Comparison of ENCODE assay signal across 11 cellular contexts in genomic region chr4:20249333-20249732, GRCh38. TPM values are rescaled to one million over a fixed set of nuclear protein-coding genes. Genes with fewer than 3 reads are reported as not detected.
DNase-seq lines count a peak whose midpoint lies in the region; ATAC-seq and TF ChIP-seq lines count a peak whose summit lies in the region.
"Had no signal": no experiment of that assay in that cellular context is flagged by ENCODE, and none has a peak within 500 bp of the region (broad histone marks: within the 10 kb centered on the region; RNA-seq: fewer than 3 reads in every experiment).

No MANE protein-coding gene starts in this region.

- CTCF ChIA-PET in BJ (lab: Yijun Ruan, JAX), result interaction anchor here (1.2 to 1.6 kb wide), 4 partner anchors 55 to 868 kb away, joined by 3 to 6 read pairs (median 3); no protein-coding TSS in a partner anchor

- in situ Hi-C loops in brain microvascular endothelial cell (cut with HindIII; ENCODE audit: low pct_ligation_motif_present, low sequenced_read_pairs), result no loop called here

- H3K9ac ChIP-seq in Karpas-422 (ENCODE audit: low read length), result no peak overlapping the region

- H3K4me2 ChIP-seq in Karpas-422 (ENCODE audit: low read depth, low read length, poor library complexity, severe bottlenecking), result no peak overlapping the region

- no peaks in the 10 kb centered on the region for H3K36me3 ChIP-seq in BJ (ENCODE audit: control insufficient read depth, insufficient read depth, low read length)
- no peaks in the 10 kb centered on the region for H3K36me3 ChIP-seq in Karpas-422 (ENCODE audit: insufficient read depth, low read length)
- no peaks in the 10 kb centered on the region for H3K36me3 ChIP-seq in brain microvascular endothelial cell (replicated peaks)
- no peaks in the 10 kb centered on the region for H3K36me3 ChIP-seq in lung (ENCODE audit: control insufficient read depth in 2 of 2, insufficient read depth in 2 of 2, low read length in 2 of 2)

- H3K27me3 ChIP-seq in BJ (ENCODE audit: control insufficient read depth, insufficient read depth, low read length), result no peaks in the 10 kb centered on the region
- H3K27me3 ChIP-seq in Karpas-422 (ENCODE audit: low read length), result no peaks in the 10 kb centered on the region
- H3K27me3 ChIP-seq in brain microvascular endothelial cell (replicated peaks), result no peaks in the 10 kb centered on the region
- no peaks in the 10 kb centered on the region for H3K27me3 ChIP-seq in lung (ENCODE audit: control insufficient read depth, insufficient read depth)

- H3K27ac ChIP-seq in Karpas-422 (ENCODE audit: low read length) (no peak overlapping the region), brain microvascular endothelial cell (no peak overlapping the region), lung (ENCODE audit: low read depth in 1 of 2, low read length in 1 of 2) (no peak overlapping the region)

- H2AFZ ChIP-seq in Karpas-422 (ENCODE audit: low read length), result no peak overlapping the region

- no peaks in the 10 kb centered on the region for H3K79me2 ChIP-seq in Karpas-422 (ENCODE audit: low read length)

- POLR2A ChIA-PET in BJ (lab: Charles Lee), result no interaction called here

- H3K9me2 ChIP-seq in Karpas-422 (replicated peaks; ENCODE audit: insufficient read depth, low read length), result no peaks in the 10 kb centered on the region

- DNase-seq in BJ (ENCODE audit: low read depth) (no peak), Karpas-422 (peak; percentile 46), brain microvascular endothelial cell (peak; percentile 59), lung (ENCODE audit: low spot score) (no peak), occipital lobe (lab: John Stamatoyannopoulos, UW) (no peak), GDM1 (lab: John Stamatoyannopoulos, UW) (no peak)
- DNase-seq: stimulated activated naive CD4-positive, alpha-beta T cell had no signal

- ATAC-seq in lung (ENCODE audit: insufficient read depth, low FRiP score) (no peak), HG02678 (IDR thresholded peaks at IDR 0.05; ENCODE audit: unreplicated experiment) (no peak), HG03342 (IDR thresholded peaks at IDR 0.05; ENCODE audit: unreplicated experiment) (no peak)
- ATAC-seq: natural killer cell treated with Interleukin-12 subunit alpha and Interleukin-12 subunit beta and Interleukin-15 and Interleukin-18, amount 100 ng/mL, for 72 hours had no signal

- TF ChIP-seq CTCF in BJ (IDR thresholded peaks at IDR 0.05; ENCODE audit: insufficient read depth, low read depth, low read length), result peak; percentile 73
- peak; percentile 74 for TF ChIP-seq CTCF in brain microvascular endothelial cell (IDR thresholded peaks at IDR 0.05; ENCODE audit: low read depth, low read length, missing control alignments)
- peak; percentile 1 for TF ChIP-seq CTCF in lung (IDR thresholded peaks at IDR 0.05; ENCODE audit: control extremely low read depth, extremely low read depth)

- H3K4me1 ChIP-seq in Karpas-422 (ENCODE audit: low read length) (no peaks in the 10 kb centered on the region), lung (ENCODE audit: control insufficient read depth in 2 of 2, insufficient read depth in 2 of 2, low read length in 2 of 2) (peaks cover 0 to 9% of the 10 kb centered on the region in 2 donors)

- H4K20me1 ChIP-seq in Karpas-422 (ENCODE audit: insufficient read depth, low read depth, low read length), result no peaks in the 10 kb centered on the region

- H3K9me3 ChIP-seq in Karpas-422 (ENCODE audit: low read length) (no peaks in the 10 kb centered on the region), lung (ENCODE audit: control insufficient read depth in 2 of 2, insufficient read depth in 1 of 2, low read length in 1 of 2) (no peaks in the 10 kb centered on the region)

- H3K4me3 ChIP-seq in BJ (ENCODE audit: low read depth, low read length) (no peak overlapping the region), Karpas-422 (ENCODE audit: low read length) (no peak overlapping the region), brain microvascular endothelial cell (ENCODE audit: low read depth, low read length) (no peak overlapping the region), lung (no peak overlapping the region)

- WGBS in lung, 2 donors, result 18 to 23% methylated on average over 2 of the region's 2 CpGs

RNA-seq across cellular contexts. Expression of gene SLIT2, which starts 2.4 kb away (rescaled TPM):
- polyA plus RNA-seq in BJ (2011; rRNA removed) (33.2 and 40.9 TPM in 2 replicates), lung (1 to 10 TPM; 6.6 to 8.8 TPM)
- 82.5 and 85.6 TPM in 2 replicates for polyA minus RNA-seq in BJ (2011; rRNA and poly(A)+ RNA removed)
- total RNA-seq in Karpas-422 (2014; rRNA removed; shearing (Covaris generic); ENCODE audit: low replicate concordance), result not detected in 2 replicates
- total RNA-seq in lung (100 to 1,000 TPM in 1 of 2 donors, 10 to 100 TPM in 1; 56.0 to 159 TPM), occipital lobe (14.7 TPM)
- total RNA-seq: natural killer cell treated with Interleukin-12 subunit alpha and Interleukin-12 subunit beta and Interleukin-15 and Interleukin-18, amount 100 ng/mL, for 72 hours; T-helper 1 cell treated with Interleukin-12 subunit alpha and Interleukin-12 subunit beta and Interleukin-4 antibody, amounts not matched to agents 30 ng/mL and 1 ng/mL, for 36 hours had no signal

Comparison
In these comparisons a context has a peak if more than half of its experiments do, and no peak if none do; other contexts are left out.
1. DNase-seq: peak in Karpas-422 (single experiment) and brain microvascular endothelial cell (single experiment); none in BJ (single experiment), lung (single experiment), occipital lobe (single experiment) and GDM1 (single experiment).
2. CTCF ChIP-seq: peak in every context shown above with its lines; median percentile 74 in brain microvascular endothelial cell; 73 in BJ; 1 in lung.
3. RNA of gene SLIT2, which starts 2.4 kb away (total RNA-seq): 56.0 to 159 TPM in lung and 14.7 TPM in occipital lobe (single experiment); not detected in Karpas-422; every median in the first group is over 10 times any median in the second.